18 cellular contexts compared by ENCODE assay signal in genomic region chr14:45144658-45145057, GRCh38. TPM values are rescaled to one million over a fixed set of nuclear protein-coding genes. Genes with fewer than 3 reads are reported as not detected.
DNase-seq lines count a peak whose midpoint lies in the region; ATAC-seq, FAIRE-seq and TF ChIP-seq lines count a peak whose summit lies in the region.
"Had no signal": no experiment of that assay in that cellular context is flagged by ENCODE, and none has a peak within 500 bp of the region (broad histone marks: within the 10 kb centered on the region; RNA-seq: fewer than 3 reads in every experiment).

No MANE protein-coding gene starts in this region.

- RAD21 ChIA-PET in GM12878 (lab: Charles Lee; ENCODE audit: unreplicated experiment): no interaction called here

- H3K9me3 ChIP-seq in GM12878 (replicated peaks; ENCODE audit: control insufficient read depth, insufficient read depth, low read length) (no peaks in the 10 kb centered on the region), upper lobe of left lung (no peaks in the 10 kb centered on the region), heart left ventricle (no peaks in the 10 kb centered on the region)
- H3K9me3 ChIP-seq: gastrocnemius medialis had no signal

- BruUV-seq in GM12878 (replicated peaks; lab: Mats Ljungman, UMichigan): no TSS peak

- peak; percentile 79 for ATAC-seq in GM18868 (IDR thresholded peaks at IDR 0.05; ENCODE audit: unreplicated experiment)
- ATAC-seq in GM21515 (IDR thresholded peaks at IDR 0.05; ENCODE audit: unreplicated experiment): peak; percentile 57
- peak; percentile 47 for ATAC-seq in HG03045 (IDR thresholded peaks at IDR 0.05; ENCODE audit: unreplicated experiment)
- ATAC-seq in GM12878: peak; percentile 70
- no peak for ATAC-seq in upper lobe of left lung (ENCODE audit: low FRiP score in 2 of 2)
- ATAC-seq in heart left ventricle: no peak
- ATAC-seq: activated CD4-positive, CD25-positive, alpha-beta regulatory T cell treated with anti-CD3 and anti-CD28 coated beads, Interleukin-2, amount 50 U/mL, for 24 hours; gastrocnemius medialis; right cardiac atrium; T-cell had no signal

- peaks cover 13% of the 10 kb centered on the region for H3K4me1 ChIP-seq in GM12878 (ENCODE audit: control insufficient read depth, insufficient read depth, low read length)
- no peaks in the 10 kb centered on the region for H3K4me1 ChIP-seq in upper lobe of left lung
- no peaks in the 10 kb centered on the region for H3K4me1 ChIP-seq in heart left ventricle
- H3K4me1 ChIP-seq: gastrocnemius medialis had no signal

- in situ Hi-C loops in GM12878 (cut with MboI): no loop called here

- no peak for FAIRE-seq in GM12878 (lab: Jason Lieb, UNC)
- FAIRE-seq: RCC 7860 had no signal

- H3K4me3 ChIP-seq in GM12878: no peak overlapping the region
- no peak overlapping the region for H3K4me3 ChIP-seq in upper lobe of left lung
- H3K4me3 ChIP-seq in heart left ventricle: no peak overlapping the region
- H3K4me3 ChIP-seq: BLaER1 treated with 17β-estradiol and CSF1 and Interleukin-3, amounts not matched to agents 10 nM and 100 nM; gastrocnemius medialis had no signal

- peak overlapping the region; percentile 29 for H2AFZ ChIP-seq in GM12878 (ENCODE audit: control insufficient read depth, low read depth, low read length)

- TF ChIP-seq POLR2A in GM12878 (IDR thresholded peaks at IDR 0.05; ENCODE audit: low read depth, low read length) (no peak), upper lobe of left lung (IDR thresholded peaks at IDR 0.05) (no peak), heart left ventricle (IDR thresholded peaks at IDR 0.05) (no peak)

- CTCF ChIA-PET in GM12878 (lab: Yijun Ruan, JAX): no interaction called here

- H3K36me3 ChIP-seq in GM12878 (ENCODE audit: control insufficient read depth in 2 of 2, insufficient read depth in 2 of 2, low read length in 1 of 2) (peaks cover 0 to 8% of the 10 kb centered on the region in 2 experiments; a peak in 2 of 4 replicates), upper lobe of left lung (no peaks in the 10 kb centered on the region), heart left ventricle (peaks cover 0 to 6% (median 0%) of the 10 kb centered on the region in 9 donors)
- H3K36me3 ChIP-seq: gastrocnemius medialis had no signal

- DNase-seq in GM12878 (ENCODE audit: low read depth, low spot score): no peak
- no peak for DNase-seq in upper lobe of left lung
- no peak for DNase-seq in DMS153 (lab: John Stamatoyannopoulos, UW)
- no peak for DNase-seq in heart left ventricle
- DNase-seq: DND-41; gastrocnemius medialis; mesenchymal stem cell; NCI-H1417 treated with DMSO at 0.1 percent for 48 hours; NCI-H524; right cardiac atrium; stimulated activated CD4-positive, alpha-beta T cell treated with anti-CD3 and anti-CD28 coated beads, Interleukin-2, amount 100 ng/mL, for 48 hours; T-cell had no signal

- no peak for TF ChIP-seq CTCF in GM12878 (IDR thresholded peaks at IDR 0.05 in 2 of 3, conservative IDR thresholded peaks at IDR 0.05 in 1 of 3; ENCODE audit: control insufficient read depth in 2 of 3, extremely low read depth in 1 of 3, insufficient read depth in 1 of 3, low read depth in 3 of 3, low read length in 3 of 3)
- no peak for TF ChIP-seq CTCF in upper lobe of left lung (IDR thresholded peaks at IDR 0.05)
- no peak for TF ChIP-seq CTCF in heart left ventricle (IDR thresholded peaks at IDR 0.05)

- TF ChIP-seq EP300 in GM12878 (IDR thresholded peaks at IDR 0.05; ENCODE audit: borderline replicate concordance in 1 of 2, control insufficient read depth in 1 of 2, low read depth in 2 of 2, low read length in 2 of 2): no peak
- TF ChIP-seq EP300 in upper lobe of left lung (IDR thresholded peaks at IDR 0.05): no peak

- intact Hi-C loops in GM12878 (cut with micrococcal nuclease; ENCODE audit: unreplicated experiment) (no loop called here), heart left ventricle (cut with DNase I) (loop anchor here in 1 of 10 donors (10.0 kb wide), 2 partner anchors 100 to 220 kb away; no protein-coding TSS in a partner anchor)

- peaks cover 16% of the 10 kb centered on the region for H3K79me2 ChIP-seq in GM12878 (ENCODE audit: control insufficient read depth, insufficient read depth, low read length)

- H3K4me2 ChIP-seq in GM12878 (ENCODE audit: control insufficient read depth, insufficient read depth): peak overlapping the region; percentile 48; the same call in 1 of the 2 replicates
- H3K4me2 ChIP-seq: BLaER1 treated with 17β-estradiol and CSF1 and Interleukin-3, amounts not matched to agents 10 nM and 100 nM had no signal

- H3K9ac ChIP-seq in GM12878 (ENCODE audit: control insufficient read depth, insufficient read depth, low read length): no peak overlapping the region
- H3K9ac ChIP-seq: BLaER1 treated with 17β-estradiol and CSF1 and Interleukin-3, amounts not matched to agents 10 nM and 100 nM had no signal

- H4K20me1 ChIP-seq in GM12878 (ENCODE audit: control insufficient read depth, insufficient read depth): no peaks in the 10 kb centered on the region

- SMC1A ChIA-PET in GM12878 (lab: Charles Lee; ENCODE audit: uncharacterized antibody, unreplicated experiment): interaction anchor here (0.6 to 1.4 kb wide), 6 partner anchors 8 to 182 kb away, joined by 3 to 4 read pairs (median 3); partner anchors contain the start of gene FANCM

- TF ChIP-seq RAD21 in GM12878 (IDR thresholded peaks at IDR 0.05; ENCODE audit: insufficient read depth, low read depth, low read length): no peak

- H3K27ac ChIP-seq in GM12878 (ENCODE audit: control insufficient read depth, insufficient read depth) (peak overlapping the region; percentile 61), upper lobe of left lung (no peak overlapping the region), heart left ventricle (no peak overlapping the region)
- H3K27ac ChIP-seq: BLaER1 treated with 17β-estradiol and CSF1 and Interleukin-3, amounts not matched to agents 10 nM and 100 nM; gastrocnemius medialis had no signal

- POLR2A ChIA-PET in GM12878 (lab: Charles Lee): interaction anchor here (1.0 to 2.8 kb wide), 2 partner anchors 9 to 14 kb away, joined by 3 to 12 read pairs; partner anchors contain the start of gene FANCM

- H3K27me3 ChIP-seq in GM12878 (replicated peaks in 1 of 2; ENCODE audit: control insufficient read depth in 2 of 2, insufficient read depth in 2 of 2, low read length in 1 of 2) (no peaks in the 10 kb centered on the region), upper lobe of left lung (no peaks in the 10 kb centered on the region), heart left ventricle (no peaks in the 10 kb centered on the region)
- H3K27me3 ChIP-seq: BLaER1 treated with 17β-estradiol and CSF1 and Interleukin-3, amounts not matched to agents 10 nM and 100 nM; gastrocnemius medialis had no signal

RNA-seq across cellular contexts. Expression of gene FANCM, which starts 8.9 kb away (rescaled TPM):
- 61.2 and 63.0 TPM in 2 replicates for total RNA-seq in GM12878 (2013; cell fraction: nucleolus; rRNA removed)
- total RNA-seq in GM12878 (2014; rRNA removed): 10.2 and 12.0 TPM in 2 replicates
- total RNA-seq in GM12878 (2014; rRNA removed; fragmentation: Illumina TruSeq; extraction: Trizol): 14.3 and 14.6 TPM in 2 replicates
- 11.4 and 13.0 TPM in 2 replicates for total RNA-seq in GM12878 (2021)
- 1.2 TPM for polyA plus RNA-seq in GM12878 (2011; ENCODE audit: low read depth)
- polyA plus RNA-seq in GM12878 (2011; rRNA removed): 9.8 and 17.1 TPM in 2 replicates
- polyA plus RNA-seq in GM12878 (2011; cell fraction: cytosol; rRNA removed): 3.6 and 4.1 TPM in 2 replicates
- 10.2 and 10.4 TPM in 2 replicates for polyA plus RNA-seq in GM12878 (2011; cell fraction: nucleus; rRNA removed)
- polyA plus RNA-seq in GM12878 (2012): 3.0 and 4.4 TPM in 2 replicates
- 7.9 and 8.7 TPM in 2 replicates for polyA plus RNA-seq in GM12878 (2014; fragmentation: Illumina TruSeq; extraction: Trizol)
- polyA plus RNA-seq in GM12878 (2014; fragmentation: Nextera tagmentation; extraction: Ambion mirVana): 1 to 10 TPM; 6.4 to 7.7 TPM
- 7.8 and 9.7 TPM in 2 replicates for polyA plus RNA-seq in GM12878 (2014; rRNA removed)
- polyA plus RNA-seq in GM12878 (2016; fragmentation: Nextera tagmentation; extraction: Ambion mirVana): 10 to 100 TPM; 14.0 to 17.6 TPM
- 13.5 and 17.3 TPM in 2 replicates for polyA minus RNA-seq in GM12878 (2011; rRNA and poly(A)+ RNA removed)
- polyA minus RNA-seq in GM12878 (2011; cell fraction: cytosol; rRNA and poly(A)+ RNA removed): 4.4 and 10.5 TPM in 2 replicates
- polyA minus RNA-seq in GM12878 (2011; cell fraction: nucleus; rRNA and poly(A)+ RNA removed): 23.2 and 37.9 TPM in 2 replicates
- total RNA-seq in upper lobe of left lung: 10 to 100 TPM in 1 of 6 donors, 1 to 10 TPM in 5; 3.3 to 34.6 (median 4.6) TPM
- 1 to 10 TPM; 1.8 to 4.5 (median 3.2) TPM for total RNA-seq in heart left ventricle
- 1 to 10 TPM; 1.4 to 2.9 TPM for polyA plus RNA-seq in heart left ventricle

RNA-seq across cellular contexts. Expression of gene FKBP3, which starts 10.4 kb away (rescaled TPM):
- total RNA-seq in GM12878 (2013; cell fraction: nucleolus; rRNA removed): 35.3 and 37.9 TPM in 2 replicates
- total RNA-seq in GM12878 (2014; rRNA removed) (65.4 and 67.2 TPM in 2 replicates), GM12878 (2014; rRNA removed; fragmentation: Illumina TruSeq; extraction: Trizol) (71.0 and 75.9 TPM in 2 replicates), GM12878 (2021) (78.7 and 82.0 TPM in 2 replicates), upper lobe of left lung (10 to 100 TPM; 10.5 to 54.1 (median 27.1) TPM), heart left ventricle (100 to 1,000 TPM in 4 of 9 donors, 10 to 100 TPM in 5; 66.8 to 131 (median 99.1) TPM)
- polyA plus RNA-seq in GM12878 (2011; ENCODE audit: low read depth): 45.4 TPM
- polyA plus RNA-seq in GM12878 (2011; rRNA removed) (83.1 and 148 TPM in 2 replicates), GM12878 (2014; fragmentation: Illumina TruSeq; extraction: Trizol) (141 and 149 TPM in 2 replicates), GM12878 (2014; fragmentation: Nextera tagmentation; extraction: Ambion mirVana) (100 to 1,000 TPM; 148 to 169 TPM), GM12878 (2014; rRNA removed) (87.9 and 116 TPM in 2 replicates), GM12878 (2016; fragmentation: Nextera tagmentation; extraction: Ambion mirVana) (100 to 1,000 TPM; 205 to 218 TPM), heart left ventricle (100 to 1,000 TPM in 1 of 2 donors, 10 to 100 TPM in 1; 81.8 to 226 TPM)
- 15.9 and 20.3 TPM in 2 replicates for polyA plus RNA-seq in GM12878 (2011; cell fraction: cytosol; rRNA removed)
- 26.9 and 39.0 TPM in 2 replicates for polyA plus RNA-seq in GM12878 (2011; cell fraction: nucleus; rRNA removed)
- 66.7 and 69.1 TPM in 2 replicates for polyA plus RNA-seq in GM12878 (2012)
- 6.6 and 10.6 TPM in 2 replicates for polyA minus RNA-seq in GM12878 (2011; rRNA and poly(A)+ RNA removed)
- polyA minus RNA-seq in GM12878 (2011; cell fraction: cytosol; rRNA and poly(A)+ RNA removed): 4.7 and 7.4 TPM in 2 replicates
- 9.2 and 14.8 TPM in 2 replicates for polyA minus RNA-seq in GM12878 (2011; cell fraction: nucleus; rRNA and poly(A)+ RNA removed)

Comparison
In these comparisons a context has a peak if more than half of its experiments do, and no peak if none do; other contexts are left out.
1. ATAC-seq: peak in GM18868 (single experiment), GM21515 (single experiment), HG03045 (single experiment) and GM12878 (single experiment); none in upper lobe of left lung (0 of 2) and heart left ventricle (0 of 4).